Comparison of ENCODE assay signal across 1 cellular context in genomic region chr18:46821856-46822711, GRCh38.
TF ChIP-seq lines count a peak whose summit lies in the region.

No MANE protein-coding gene starts in this region.

TF ChIP-seq in H1, 55 proteins besides CTCF, POLR2A, EP300 and RAD21 (continued from another document):
- TF ChIP-seq POLR2AphosphoS5 (IDR thresholded peaks at IDR 0.05; ENCODE audit: low read depth, low read length) (no peak), ZNF274 (IDR thresholded peaks at IDR 0.05; ENCODE audit: borderline replicate concordance, extremely low read depth, low read length) (no peak), BACH1 (IDR thresholded peaks at IDR 0.05; ENCODE audit: low read length) (no peak), SIN3A (conservative IDR thresholded peaks at IDR 0.05 in 1 of 2, IDR thresholded peaks at IDR 0.05 in 1 of 2; ENCODE audit: low read depth in 1 of 2, low read length in 2 of 2) (no peak), MAFK (IDR thresholded peaks at IDR 0.05; ENCODE audit: low read depth, low read length) (no peak), ASH2L (IDR thresholded peaks at IDR 0.05; ENCODE audit: low read length) (no peak), RNF2 (IDR thresholded peaks at IDR 0.05; ENCODE audit: borderline replicate concordance, low read depth, low read length, missing control alignments, poor library complexity, severe bottlenecking) (no peak), JUND (IDR thresholded peaks at IDR 0.05; ENCODE audit: low read length) (no peak), CHD7 (IDR thresholded peaks at IDR 0.05; ENCODE audit: insufficient replicate concordance, low read length) (no peak)
